9 cellular contexts compared by ENCODE assay signal in genomic region chr2:159557437-159558034, GRCh38. TPM values are rescaled to one million over a fixed set of nuclear protein-coding genes. Genes with fewer than 3 reads are reported as not detected.
DNase-seq lines count a peak whose midpoint lies in the region; ATAC-seq and TF ChIP-seq lines count a peak whose summit lies in the region.
"Had no signal": no experiment of that assay in that cellular context is flagged by ENCODE, and none has a peak within 500 bp of the region (broad histone marks: within the 10 kb centered on the region; RNA-seq: fewer than 3 reads in every experiment).

No MANE protein-coding gene starts in this region.

- no peak overlapping the region for H3K27ac ChIP-seq in GM23338 (ENCODE audit: low read depth)
- no peak overlapping the region for H3K27ac ChIP-seq in Panc1 (ENCODE audit: low read length)

- ATAC-seq in GM23338: peak; percentile 94
- peak; percentile 86 for ATAC-seq in Panc1
- no peak for ATAC-seq in GM18858 (IDR thresholded peaks at IDR 0.05; ENCODE audit: unreplicated experiment)
- no peak for ATAC-seq in GM19328 (IDR thresholded peaks at IDR 0.05; ENCODE audit: unreplicated experiment)

- in situ Hi-C loops in Panc1 (cut with HindIII; ENCODE audit: low pct_unique_long_range_greater_than_20kb, low sequenced_read_pairs): no loop called here

- no peaks in the 10 kb centered on the region for H3K27me3 Mint-ChIP-seq in GM23338 (ENCODE audit: insufficient read depth, low read depth, poor library complexity)
- no peaks in the 10 kb centered on the region for H3K27me3 Mint-ChIP-seq in progenitor cell of endocrine pancreas

- intact Hi-C loops in Panc1 (cut with micrococcal nuclease; ENCODE audit: unreplicated experiment): no loop called here

- no peaks in the 10 kb centered on the region for H3K27me3 ChIP-seq in GM23338 (ENCODE audit: insufficient read depth)
- H3K27me3 ChIP-seq in Panc1 (ENCODE audit: control insufficient read depth, insufficient read depth, low read length): no peaks in the 10 kb centered on the region

- H3K36me3 ChIP-seq in GM23338 (ENCODE audit: insufficient read depth) (no peaks in the 10 kb centered on the region), Panc1 (ENCODE audit: control insufficient read depth, insufficient read depth, low read length) (no peaks in the 10 kb centered on the region; the same call in 1 of the 2 replicates)

- H3K4me1 ChIP-seq in GM23338 (ENCODE audit: insufficient read depth) (peaks cover 10% of the 10 kb centered on the region; the same call in 1 of the 2 replicates), Panc1 (ENCODE audit: control insufficient read depth, insufficient read depth, low read length) (no peaks in the 10 kb centered on the region)

- no TSS peak for BruUV-seq in Panc1 (replicated peaks; lab: Mats Ljungman, UMichigan)

- H3K9me3 Mint-ChIP-seq in GM23338 (no peaks in the 10 kb centered on the region), progenitor cell of endocrine pancreas (ENCODE audit: low read depth) (no peaks in the 10 kb centered on the region)

- H3K4me3 ChIP-seq in GM23338: no peak overlapping the region
- H3K4me3 ChIP-seq in Panc1 (ENCODE audit: low read depth in 2 of 2, low read length in 2 of 2): no peak overlapping the region

- no peaks in the 10 kb centered on the region for H4K20me1 ChIP-seq in GM23338 (replicated peaks; ENCODE audit: insufficient read depth)

- peak overlapping the region; percentile 3; the same call in 1 of the 2 replicates for H3K27ac Mint-ChIP-seq in GM23338
- peak overlapping the region; percentile 14 for H3K27ac Mint-ChIP-seq in progenitor cell of endocrine pancreas

- H3K36me3 Mint-ChIP-seq in GM23338 (ENCODE audit: low read depth) (peaks cover 4% of the 10 kb centered on the region; the same call in 2 of the 3 replicates), progenitor cell of endocrine pancreas (ENCODE audit: insufficient read depth) (peaks cover 2% of the 10 kb centered on the region)

- H2AFZ ChIP-seq in GM23338: no peak overlapping the region

- DNase-seq in GM23338 (ENCODE audit: low spot score) (peak; percentile 70), Panc1 (ENCODE audit: low read depth, low spot score) (peak; percentile 17), fibroblast of peridontal ligament (ENCODE audit: extremely low read depth) (peak; percentile 13), progenitor cell of endocrine pancreas (ENCODE audit: low spot score, unreplicated experiment) (no peak), UCSD-AML1 (lab: John Stamatoyannopoulos, UW; ENCODE audit: unreplicated experiment) (no peak)
- no peak for DNase-seq in activated CD4-positive, alpha-beta T cell treated with anti-CD3 and anti-CD28 coated beads for 1 hour
- DNase-seq: activated CD4-positive, CD25-positive, alpha-beta regulatory T cell had no signal

- TF ChIP-seq CTCF in GM23338 (conservative IDR thresholded peaks at IDR 0.05; ENCODE audit: low read depth in 2 of 2) (peak; percentile 64 to 84), Panc1 (IDR thresholded peaks at IDR 0.05) (peak; percentile 80), progenitor cell of endocrine pancreas (IDR thresholded peaks at IDR 0.05; ENCODE audit: unreplicated experiment) (peak; percentile 19)

- H3K9me3 ChIP-seq in Panc1 (ENCODE audit: control insufficient read depth, insufficient read depth, low read depth, low read length): no peaks in the 10 kb centered on the region

- H3K4me3 Mint-ChIP-seq in GM23338: no peak overlapping the region
- H3K4me3 Mint-ChIP-seq in progenitor cell of endocrine pancreas (ENCODE audit: low read depth): no peak overlapping the region

- CTCF ChIA-PET in Panc1 (lab: Charles Lee): interaction anchor here (0.7 kb wide), 1 partner anchor 119 kb away, joined by 3 read pairs; no protein-coding TSS in a partner anchor

- no peaks in the 10 kb centered on the region for H3K9me2 ChIP-seq in GM23338 (ENCODE audit: insufficient read depth)

- H3F3A ChIP-seq in GM23338 (replicated peaks; ENCODE audit: low read depth): no peaks in the 10 kb centered on the region

- no peak overlapping the region for H3K4me2 ChIP-seq in GM23338

- H3K4me1 Mint-ChIP-seq in GM23338: peaks cover 18% of the 10 kb centered on the region
- H3K4me1 Mint-ChIP-seq in progenitor cell of endocrine pancreas (ENCODE audit: low read depth): peaks cover 4% of the 10 kb centered on the region

- peaks cover 37% of the 10 kb centered on the region for H3K79me2 ChIP-seq in GM23338 (replicated peaks; ENCODE audit: insufficient read depth)

- POLR2A ChIA-PET in Panc1 (lab: Charles Lee): interaction anchor here (0.7 to 0.9 kb wide), 2 partner anchors 39 to 58 kb away, joined by 6 to 12 read pairs; no protein-coding TSS in a partner anchor

TF ChIP-seq in GM23338, 12 proteins besides CTCF, POLR2A, EP300 and RAD21:
- TF ChIP-seq EZH2phosphoT487 (IDR thresholded peaks at IDR 0.05; ENCODE audit: unreplicated experiment) (no peak), EZH2 (IDR thresholded peaks at IDR 0.05; ENCODE audit: low read depth, unreplicated experiment) (no peak), ETS1 (IDR thresholded peaks at IDR 0.05) (no peak)

RNA-seq across cellular contexts. Expression of gene BAZ2B, which starts 58.8 kb away (rescaled TPM):
- 51.7 and 52.2 TPM in 2 replicates for total RNA-seq in GM23338 (2014; rRNA removed; shearing (Covaris generic))
- polyA plus RNA-seq in GM23338 (2016; fragmentation: Nextera tagmentation; extraction: Ambion mirVana): 36.6 and 62.9 TPM in 2 replicates
- total RNA-seq in Panc1 (2021; ENCODE audit: unreplicated experiment) (38.6 TPM), progenitor cell of endocrine pancreas (150 and 155 TPM in 2 replicates)
- polyA plus RNA-seq in Panc1 (2012; ENCODE audit: insufficient read length): 15.3 TPM

Comparison
In these comparisons a context has a peak if more than half of its experiments do, and no peak if none do; other contexts are left out.
1. ATAC-seq: peak in GM23338 (single experiment) and Panc1 (single experiment); none in GM18858 (single experiment) and GM19328 (single experiment).
2. DNase-seq: peak in GM23338 (single experiment), Panc1 (single experiment) and fibroblast of peridontal ligament (single experiment); none in progenitor cell of endocrine pancreas (single experiment), UCSD-AML1 (single experiment) and activated CD4-positive, alpha-beta T cell treated with anti-CD3 and anti-CD28 coated beads for 1 hour (single experiment).
3. CTCF ChIP-seq: peak in every context shown above with its lines; median percentile 80 in Panc1; 74 in GM23338; 19 in progenitor cell of endocrine pancreas.